ENCODE assay signal across 16 cellular contexts in genomic region chr6:5787054-5787720, GRCh38.
"Had no signal": no experiment of that assay in that cellular context is flagged by ENCODE, and none has a peak within 500 bp of the region (broad histone marks: within the 10 kb centered on the region; RNA-seq: fewer than 3 reads in every experiment).

No MANE protein-coding gene starts in this region.

- H3K27me3 ChIP-seq: gastrocnemius medialis, heart right ventricle, ovary, sigmoid colon, upper lobe of right lung had no signal

- H3K36me3 ChIP-seq: gastrocnemius medialis, heart right ventricle, ovary, sigmoid colon, upper lobe of right lung had no signal

- H3K4me1 ChIP-seq: upper lobe of right lung had no signal

- H3K27ac Mint-ChIP-seq: T-helper 2 cell treated with Interferon-gamma antibody and Interleukin-4, amounts not matched to agents 5 μg/mL and 100 μg/mL, for 36 hours had no signal

- ATAC-seq: gastrocnemius medialis, heart right ventricle, left lobe of liver, upper lobe of right lung had no signal

- DNase-seq: activated CD4-positive, alpha-beta T cell treated with anti-CD3 and anti-CD28 coated beads for 1 hour; activated CD4-positive, alpha-beta T cell treated with anti-CD3 and anti-CD28 coated beads, Interleukin-2, amount 50 U/mL, for 48 hours; activated CD8-positive, alpha-beta memory T cell treated with anti-CD3 and anti-CD28 coated beads, Interleukin-2, amount 50 U/mL, for 48 hours; activated naive CD4-positive, alpha-beta T cell treated with Interleukin-2 at 50 U/mL for 16 hours; caudate nucleus; effector CD4-positive, alpha-beta T cell; gastrocnemius medialis; heart right ventricle; ovary; sigmoid colon; stimulated activated CD4-positive, alpha-beta T cell treated with anti-CD3 and anti-CD28 coated beads, Interleukin-2, amount 100 ng/mL, for 48 hours; stimulated activated naive CD4-positive, alpha-beta T cell treated with Interleukin-2 at 50 U/mL for 16 hours; upper lobe of right lung had no signal

- H3K9me3 ChIP-seq: gastrocnemius medialis, heart right ventricle, ovary, sigmoid colon, upper lobe of right lung had no signal

- H3K4me3 Mint-ChIP-seq: T-helper 2 cell treated with Interferon-gamma antibody and Interleukin-4, amounts not matched to agents 5 μg/mL and 100 μg/mL, for 36 hours had no signal

- H3K27ac ChIP-seq: coronary artery, gastrocnemius medialis, heart right ventricle, ovary, sigmoid colon, upper lobe of right lung had no signal

- H3K4me3 ChIP-seq: coronary artery, gastrocnemius medialis, heart right ventricle, ovary, sigmoid colon, upper lobe of right lung had no signal

- H3K9me3 Mint-ChIP-seq: T-helper 2 cell treated with Interferon-gamma antibody and Interleukin-4, amounts not matched to agents 5 μg/mL and 100 μg/mL, for 36 hours had no signal
